In the genomic region with DNA sequence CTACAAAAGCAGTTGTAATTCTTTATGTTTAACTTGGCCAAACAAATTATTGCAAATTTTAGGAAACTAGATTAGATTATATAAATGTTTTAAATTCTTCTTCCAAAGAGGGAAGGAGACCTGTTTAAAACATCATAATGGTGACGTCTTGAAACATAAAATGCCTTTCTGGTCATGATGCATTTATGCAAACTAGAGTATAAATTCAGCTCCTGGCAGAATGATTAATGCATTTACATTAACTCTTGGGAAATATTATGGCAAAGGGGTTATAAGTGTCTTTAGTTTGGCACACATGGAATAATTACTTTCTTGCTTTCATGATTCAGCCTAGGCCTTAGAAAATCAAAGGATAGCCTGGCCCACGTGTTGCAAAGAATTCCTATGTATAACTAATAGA, we compare ENCODE assay signal across 21 cellular contexts.
DNase-seq lines count a peak whose midpoint lies in the region; ATAC-seq and TF ChIP-seq lines count a peak whose summit lies in the region.
"Had no signal": no experiment of that assay in that cellular context is flagged by ENCODE, and none has a peak within 500 bp of the region (broad histone marks: within the 10 kb centered on the region; RNA-seq: fewer than 3 reads in every experiment).

No MANE protein-coding gene starts in this region.

- H3K27ac ChIP-seq in SK-N-SH (ENCODE audit: low read depth in 2 of 2, low read length in 1 of 2) = no peak overlapping the region
- H3K27ac ChIP-seq: 22Rv1; BLaER1 treated with 17β-estradiol and CSF1 and Interleukin-3, amounts not matched to agents 10 nM and 100 nM; GM23248 had no signal

- H3K9me3 ChIP-seq in SK-N-SH = no peaks in the 10 kb centered on the region
- H3K9me3 ChIP-seq: BE2C had no signal

- H3K27me3 Mint-ChIP-seq in chondrocyte (ENCODE audit: low read depth) (no peaks in the 10 kb centered on the region), nephron (ENCODE audit: low read depth) (no peaks in the 10 kb centered on the region)
- H3K27me3 Mint-ChIP-seq: CD4-positive, alpha-beta T cell; CD8-positive, alpha-beta memory T cell had no signal

- peaks cover 0 to 6% of the 10 kb centered on the region in 2 experiments; a peak in 2 of 4 replicates for H3K4me1 ChIP-seq in SK-N-SH (ENCODE audit: control insufficient read depth in 1 of 2, insufficient read depth in 2 of 2, low read depth in 1 of 2, low read length in 1 of 2)
- H3K4me1 ChIP-seq: BLaER1 treated with 17β-estradiol and CSF1 and Interleukin-3, amounts not matched to agents 10 nM and 100 nM had no signal

- WGBS in SK-N-SH (ENCODE audit: low lambda C conversion rate) = 60% methylated on average over 2 of the region's 2 CpGs

- H3F3A ChIP-seq in SK-N-SH (replicated peaks; ENCODE audit: insufficient read depth) = no peaks in the 10 kb centered on the region

- H3K36me3 Mint-ChIP-seq in chondrocyte (ENCODE audit: low read depth) (no peaks in the 10 kb centered on the region), nephron (ENCODE audit: low read depth) (no peaks in the 10 kb centered on the region)
- H3K36me3 Mint-ChIP-seq: CD14-positive monocyte; CD8-positive, alpha-beta memory T cell had no signal

- H3K4me3 Mint-ChIP-seq in chondrocyte (ENCODE audit: unreplicated experiment) (no peak overlapping the region), nephron (no peak overlapping the region)
- H3K4me3 Mint-ChIP-seq: CD14-positive monocyte; CD4-positive, alpha-beta T cell; CD8-positive, alpha-beta memory T cell had no signal

- no peak overlapping the region for H2AFZ ChIP-seq in SK-N-SH (ENCODE audit: low read depth)
- H2AFZ ChIP-seq: GM23248 had no signal

- no peak overlapping the region for H3K4me2 ChIP-seq in SK-N-SH
- H3K4me2 ChIP-seq: BLaER1 treated with 17β-estradiol and CSF1 and Interleukin-3, amounts not matched to agents 10 nM and 100 nM had no signal

- TF ChIP-seq CTCF in SK-N-SH (IDR thresholded peaks at IDR 0.05) = no peak
- TF ChIP-seq CTCF in chondrocyte (IDR thresholded peaks at IDR 0.05) = peak; percentile 21
- TF ChIP-seq CTCF in nephron (IDR thresholded peaks at IDR 0.05; ENCODE audit: unreplicated experiment in 3 of 3) = no peak

- H3K4me3 ChIP-seq in SK-N-SH (ENCODE audit: low read depth in 2 of 2, low read length in 1 of 2) = no peak overlapping the region
- H3K4me3 ChIP-seq: BLaER1 treated with 17β-estradiol and CSF1 and Interleukin-3, amounts not matched to agents 10 nM and 100 nM; GM12878; GM23248 had no signal

- no peaks in the 10 kb centered on the region for H3K79me2 ChIP-seq in SK-N-SH (ENCODE audit: insufficient read depth)

- ATAC-seq in SK-N-SH treated with all-trans-retinoic acid at 6 μM for 48 hours = no peak
- ATAC-seq: GM12878 had no signal

- no peak for TF ChIP-seq RAD21 in SK-N-SH (IDR thresholded peaks at IDR 0.05; ENCODE audit: low read length)

- no peaks in the 10 kb centered on the region for H3K9me2 ChIP-seq in SK-N-SH

- CTCF ChIA-PET in SK-N-SH (lab: Yijun Ruan, JAX) = interaction anchor here (1.4 kb wide), 1 partner anchor 10 kb away, joined by 3 read pairs; no protein-coding TSS in a partner anchor

- POLR2A ChIA-PET in SK-N-SH (lab: Yijun Ruan, JAX) = no interaction called here

- H3K36me3 ChIP-seq in SK-N-SH (replicated peaks in 1 of 2; ENCODE audit: control insufficient read depth in 1 of 2, insufficient read depth in 2 of 2, low read length in 1 of 2) = no peaks in the 10 kb centered on the region
- H3K36me3 ChIP-seq: BE2C; BLaER1 treated with 17β-estradiol and CSF1 and Interleukin-3, amounts not matched to agents 10 nM and 100 nM had no signal

- no peaks in the 10 kb centered on the region for H4K20me1 ChIP-seq in SK-N-SH (ENCODE audit: insufficient read depth)
- H4K20me1 ChIP-seq: BLaER1 treated with 17β-estradiol and CSF1 and Interleukin-3, amounts not matched to agents 10 nM and 100 nM had no signal

- H3K27ac Mint-ChIP-seq in chondrocyte (ENCODE audit: unreplicated experiment) = no peak overlapping the region
- peak overlapping the region; percentile 35 to 82 (median 44) for H3K27ac Mint-ChIP-seq in nephron
- H3K27ac Mint-ChIP-seq: CD14-positive monocyte; CD4-positive, alpha-beta T cell; CD8-positive, alpha-beta memory T cell had no signal

- no peaks in the 10 kb centered on the region for H3K27me3 ChIP-seq in SK-N-SH (ENCODE audit: insufficient read depth)
- H3K27me3 ChIP-seq: BE2C; BLaER1 treated with 17β-estradiol and CSF1 and Interleukin-3, amounts not matched to agents 10 nM and 100 nM had no signal

- H3K4me1 Mint-ChIP-seq in chondrocyte (ENCODE audit: low read depth) (peaks cover 6% of the 10 kb centered on the region), nephron (peaks cover 17% of the 10 kb centered on the region)
- H3K4me1 Mint-ChIP-seq: CD14-positive monocyte; CD8-positive, alpha-beta memory T cell had no signal

- DNase-seq in SK-N-SH (no peak), chondrocyte (ENCODE audit: low spot score) (no peak), NCI-H226 (no peak)
- DNase-seq in activated CD4-positive, alpha-beta T cell treated with anti-CD3 and anti-CD28 coated beads for 48 hours = no peak
- DNase-seq: AML-193; BE2C; CD4-positive, alpha-beta T cell; CD8-positive, alpha-beta memory T cell; DMS 273 treated with DMSO at 0.1 percent for 48 hours; DMS79; EL; GDM1; GM23248; H7; HCEC 1CT had no signal

- no peak overlapping the region for H3K9ac ChIP-seq in SK-N-SH
- H3K9ac ChIP-seq: BLaER1 treated with 17β-estradiol and CSF1 and Interleukin-3, amounts not matched to agents 10 nM and 100 nM; GM23248 had no signal

- TF ChIP-seq EP300 in SK-N-SH (IDR thresholded peaks at IDR 0.05; ENCODE audit: borderline replicate concordance in 1 of 2, low read depth in 1 of 2, low read length in 1 of 2) = no peak

- H3K9me3 Mint-ChIP-seq in chondrocyte (ENCODE audit: low read depth) (no peaks in the 10 kb centered on the region), nephron (peaks cover 7% of the 10 kb centered on the region)

TF ChIP-seq in SK-N-SH treated with all-trans-retinoic acid at 6 μM for 48 hours, 23 proteins besides CTCF, POLR2A, EP300 and RAD21:
- no peak for TF ChIP-seq TCF4 (CRISPR knock-in tag; IDR thresholded peaks at IDR 0.05; ENCODE audit: borderline replicate concordance)
- TF ChIP-seq CSDC2 (CRISPR knock-in tag; IDR thresholded peaks at IDR 0.05) = no peak
- no peak for TF ChIP-seq ZFP30 (CRISPR knock-in tag; IDR thresholded peaks at IDR 0.05)
- no peak for TF ChIP-seq BACH2 (CRISPR knock-in tag; IDR thresholded peaks at IDR 0.05; ENCODE audit: borderline replicate concordance)
- no peak for TF ChIP-seq GLIS3 (CRISPR knock-in tag; IDR thresholded peaks at IDR 0.05)
- TF ChIP-seq ISL1 (CRISPR knock-in tag; IDR thresholded peaks at IDR 0.05) = peak; percentile 60
- TF ChIP-seq, protein P1, sequence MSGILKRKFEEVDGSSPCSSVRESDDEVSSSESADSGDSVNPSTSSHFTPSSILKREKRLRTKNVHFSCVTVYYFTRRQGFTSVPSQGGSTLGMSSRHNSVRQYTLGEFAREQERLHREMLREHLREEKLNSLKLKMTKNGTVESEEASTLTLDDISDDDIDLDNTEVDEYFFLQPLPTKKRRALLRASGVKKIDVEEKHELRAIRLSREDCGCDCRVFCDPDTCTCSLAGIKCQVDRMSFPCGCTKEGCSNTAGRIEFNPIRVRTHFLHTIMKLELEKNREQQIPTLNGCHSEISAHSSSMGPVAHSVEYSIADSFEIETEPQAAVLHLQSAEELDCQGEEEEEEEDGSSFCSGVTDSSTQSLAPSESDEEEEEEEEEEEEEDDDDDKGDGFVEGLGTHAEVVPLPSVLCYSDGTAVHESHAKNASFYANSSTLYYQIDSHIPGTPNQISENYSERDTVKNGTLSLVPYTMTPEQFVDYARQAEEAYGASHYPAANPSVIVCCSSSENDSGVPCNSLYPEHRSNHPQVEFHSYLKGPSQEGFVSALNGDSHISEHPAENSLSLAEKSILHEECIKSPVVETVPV (CRISPR knock-in tag; IDR thresholded peaks at IDR 0.05) = no peak

TF ChIP-seq in SK-N-SH, 30 proteins besides CTCF, POLR2A, EP300 and RAD21 (continues in another document):
- TF ChIP-seq, protein P2, sequence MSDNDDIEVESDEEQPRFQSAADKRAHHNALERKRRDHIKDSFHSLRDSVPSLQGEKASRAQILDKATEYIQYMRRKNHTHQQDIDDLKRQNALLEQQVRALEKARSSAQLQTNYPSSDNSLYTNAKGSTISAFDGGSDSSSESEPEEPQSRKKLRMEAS (IDR thresholded peaks at IDR 0.05; ENCODE audit: low read depth) = no peak
- TF ChIP-seq GATA2 (CRISPR knock-in tag; IDR thresholded peaks at IDR 0.05) (no peak), CHD2 (IDR thresholded peaks at IDR 0.05; ENCODE audit: low read length, partially characterized antibody) (no peak), ELF1 (IDR thresholded peaks at IDR 0.05) (no peak), MEF2A (IDR thresholded peaks at IDR 0.05; ENCODE audit: borderline replicate concordance, low read depth) (no peak), NRF1 (IDR thresholded peaks at IDR 0.05; ENCODE audit: low read depth, low read length) (no peak), TCF12 (IDR thresholded peaks at IDR 0.05) (no peak), GABPA (IDR thresholded peaks at IDR 0.05; ENCODE audit: low read depth) (no peak), POLR2AphosphoS5 (IDR thresholded peaks at IDR 0.05; ENCODE audit: low read depth, low read length) (no peak), NFIC (IDR thresholded peaks at IDR 0.05; ENCODE audit: borderline replicate concordance) (no peak), FOSL2 (IDR thresholded peaks at IDR 0.05; ENCODE audit: borderline replicate concordance, low read depth) (no peak), YY1 (IDR thresholded peaks at IDR 0.05; ENCODE audit: low read depth) (no peak), RFX5 (IDR thresholded peaks at IDR 0.05; ENCODE audit: low read length) (no peak)
- TF ChIP-seq, protein P3, sequence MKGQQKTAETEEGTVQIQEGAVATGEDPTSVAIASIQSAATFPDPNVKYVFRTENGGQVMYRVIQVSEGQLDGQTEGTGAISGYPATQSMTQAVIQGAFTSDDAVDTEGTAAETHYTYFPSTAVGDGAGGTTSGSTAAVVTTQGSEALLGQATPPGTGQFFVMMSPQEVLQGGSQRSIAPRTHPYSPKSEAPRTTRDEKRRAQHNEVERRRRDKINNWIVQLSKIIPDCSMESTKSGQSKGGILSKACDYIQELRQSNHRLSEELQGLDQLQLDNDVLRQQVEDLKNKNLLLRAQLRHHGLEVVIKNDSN (IDR thresholded peaks at IDR 0.05; ENCODE audit: borderline replicate concordance, low read depth) = no peak
